In genomic region chr5:107570805-107571531, GRCh38 we compare ENCODE assay signal across 8 cellular contexts.
A peak's percentile ranks its signal among the peaks of the same experiment; 100 is the strongest.
DNase-seq lines count a peak whose midpoint lies in the region; ATAC-seq, FAIRE-seq and TF ChIP-seq lines count a peak whose summit lies in the region.

No MANE protein-coding gene starts in this region.

- POLR2A ChIA-PET in HepG2 (lab: Yijun Ruan, JAX), result no interaction called here

- no peaks in the 10 kb centered on the region for H3K9me3 ChIP-seq in HepG2 (ENCODE audit: low read length)
- H3K9me3 ChIP-seq in tibial artery, result no peaks in the 10 kb centered on the region

- intact Hi-C loops in HepG2 (cut with micrococcal nuclease; ENCODE audit: unreplicated experiment) (no loop called here), tibial artery (cut with DNase I; ENCODE audit: low total_unique reads) (loop anchor here (5.0 kb wide), 1 partner anchor 101 kb away; the partner anchor contains the start of gene EFNA5)

- H3K27ac ChIP-seq in HepG2 (ENCODE audit: extremely low read length, insufficient read depth, low read length), result no peak overlapping the region
- H3K27ac ChIP-seq in tibial artery, result peak overlapping the region; percentile 60 to 71

- CTCF ChIA-PET in HepG2 (lab: Yijun Ruan, JAX; ENCODE audit: low intra/inter-chr PET ratio, low total read pairs), result no interaction called here

- H3K4me3 ChIP-seq in HepG2 (replicated peaks in 1 of 3; ENCODE audit: insufficient read depth in 1 of 3, low read depth in 2 of 3, low read length in 3 of 3) (peak overlapping the region in 2 of 3 experiments; percentile 50 to 58; a peak in 3 of 6 replicates), tibial artery (peak overlapping the region; percentile 46 to 58)

- H3K36me3 ChIP-seq in HepG2 (replicated peaks in 1 of 2; ENCODE audit: control insufficient read depth in 1 of 2, insufficient read depth in 2 of 2, low read length in 2 of 2) (no peaks in the 10 kb centered on the region), tibial artery (no peaks in the 10 kb centered on the region)

- DNase-seq in activated gamma-delta T cell treated with Interleukin-2 at 50 U/mL for 16 hours, result peak; percentile 14
- DNase-seq in activated gamma-delta T cell (lab: John Stamatoyannopoulos, UW), result no peak
- peak; percentile 1 for DNase-seq in NCI-H510A (lab: John Stamatoyannopoulos, UW)
- DNase-seq in astrocyte of the hippocampus (ENCODE audit: low read depth, low spot score), result peak; percentile 40
- peak; percentile 2 for DNase-seq in HepG2 (ENCODE audit: low spot score)
- no peak for DNase-seq in tibial artery
- no peak for DNase-seq in D341Med (ENCODE audit: low spot score)

- no peak for TF ChIP-seq RAD21 in HepG2 (CRISPR knock-in tag; IDR thresholded peaks at IDR 0.05)

- H2AFZ ChIP-seq in HepG2 (ENCODE audit: low read length), result no peak overlapping the region

- H3K4me1 ChIP-seq in HepG2 (ENCODE audit: insufficient read depth, low read length) (peaks cover 18% of the 10 kb centered on the region), tibial artery (peaks cover 0 to 44% (median 13%) of the 10 kb centered on the region in 4 donors)

- in situ Hi-C loops in HepG2 (cut with HindIII; ENCODE audit: extremely low pct_ligation_motif_present, low pct_unique_long_range_greater_than_20kb), result no loop called here

- ATAC-seq in HG02798 (IDR thresholded peaks at IDR 0.05; ENCODE audit: poor library complexity, unreplicated experiment) (peak; percentile 84), HepG2 (peak; percentile 81)

- no peak overlapping the region for H3K9ac ChIP-seq in HepG2 (ENCODE audit: insufficient read depth, low read depth, low read length)

- FAIRE-seq in HepG2 (lab: Jason Lieb, UNC), result peak; percentile 4

- TF ChIP-seq EP300 in HepG2 (IDR thresholded peaks at IDR 0.05; ENCODE audit: low read depth in 2 of 2, low read length in 2 of 2) (no peak), HepG2 (CRISPR knock-in tag; IDR thresholded peaks at IDR 0.05; ENCODE audit: borderline replicate concordance) (no peak)

- 27% methylated on average over 12 of the region's 14 CpGs for WGBS in HepG2 (ENCODE audit: low lambda C conversion rate)

- H3K79me2 ChIP-seq in HepG2 (ENCODE audit: insufficient read depth, low read length), result no peaks in the 10 kb centered on the region

- peak overlapping the region; percentile 91 for H3K4me2 ChIP-seq in HepG2 (ENCODE audit: low read depth, low read length)

- TF ChIP-seq POLR2A in HepG2 (IDR thresholded peaks at IDR 0.05; ENCODE audit: insufficient read depth in 1 of 2, low read depth in 2 of 2, low read length in 2 of 2), result no peak

- H4K20me1 ChIP-seq in HepG2 (ENCODE audit: insufficient read depth, low read length), result no peaks in the 10 kb centered on the region

- TF ChIP-seq CTCF in HepG2 (CRISPR knock-in tag; IDR thresholded peaks at IDR 0.05) (no peak), tibial artery (IDR thresholded peaks at IDR 0.05) (no peak)

- H3K27me3 ChIP-seq in HepG2 (ENCODE audit: control insufficient read depth in 1 of 2, insufficient read depth in 2 of 2, low read length in 2 of 2) (no peaks in the 10 kb centered on the region; a peak in 1 of 5 replicates), tibial artery (no peaks in the 10 kb centered on the region)

- BruUV-seq in HepG2 (replicated peaks; lab: Mats Ljungman, UMichigan), result no TSS peak

TF ChIP-seq in HepG2, 621 proteins besides CTCF, POLR2A, EP300 and RAD21:
- no peak for TF ChIP-seq NR2F6 (IDR thresholded peaks at IDR 0.05)
- TF ChIP-seq NR2F6 (CRISPR knock-in tag; IDR thresholded peaks at IDR 0.05), result no peak
- no peak for TF ChIP-seq ZNF10 (CRISPR knock-in tag; IDR thresholded peaks at IDR 0.05; ENCODE audit: borderline replicate concordance, low read depth)
- no peak for TF ChIP-seq ATM (IDR thresholded peaks at IDR 0.05; ENCODE audit: borderline replicate concordance)
- TF ChIP-seq MIER2 (CRISPR knock-in tag; IDR thresholded peaks at IDR 0.05), result no peak
- TF ChIP-seq JUNB (CRISPR knock-in tag; IDR thresholded peaks at IDR 0.05; ENCODE audit: borderline replicate concordance), result no peak
- no peak for TF ChIP-seq CREM (IDR thresholded peaks at IDR 0.05)
- TF ChIP-seq CREM (CRISPR knock-in tag; IDR thresholded peaks at IDR 0.05), result no peak
- no peak for TF ChIP-seq ZMAT3 (CRISPR knock-in tag; conservative IDR thresholded peaks at IDR 0.05)
- no peak for TF ChIP-seq JDP2 (CRISPR knock-in tag; IDR thresholded peaks at IDR 0.05; ENCODE audit: borderline replicate concordance)
- TF ChIP-seq ZBTB44 (CRISPR knock-in tag; IDR thresholded peaks at IDR 0.05), result no peak
- TF ChIP-seq MTF1 (CRISPR knock-in tag; IDR thresholded peaks at IDR 0.05), result no peak
- TF ChIP-seq ZNF615 (CRISPR knock-in tag; IDR thresholded peaks at IDR 0.05; ENCODE audit: borderline replicate concordance), result no peak
- no peak for TF ChIP-seq ZNF180 (CRISPR knock-in tag; IDR thresholded peaks at IDR 0.05; ENCODE audit: borderline replicate concordance, low read depth)
TF ChIP-seq in HepG2: peak in this region for 0.

Comparison
In these comparisons a context has a peak if more than half of its experiments do, and no peak if none do; other contexts are left out.
1. DNase-seq: peak in activated gamma-delta T cell treated with Interleukin-2 at 50 U/mL for 16 hours (single experiment), NCI-H510A (single experiment), astrocyte of the hippocampus (single experiment) and HepG2 (single experiment); none in activated gamma-delta T cell (single experiment), tibial artery (0 of 2) and D341Med (single experiment).